Comparison of ENCODE assay signal across 20 cellular contexts in genomic region chr7:148436135-148436534, GRCh38.
"Had no signal": no experiment of that assay in that cellular context is flagged by ENCODE, and none has a peak within 500 bp of the region (broad histone marks: within the 10 kb centered on the region; RNA-seq: fewer than 3 reads in every experiment).

No MANE protein-coding gene starts in this region.

- H3K4me3 Mint-ChIP-seq: activated CD4-positive, alpha-beta T cell treated with anti-CD3 and anti-CD28 coated beads, Interleukin-2, amount 10 ng/mL, durations not matched to agents 7 days and 5 days; effector memory CD8-positive, alpha-beta T cell; mesothelial cell of epicardium; T-cell had no signal

- H3K36me3 Mint-ChIP-seq: mesothelial cell of epicardium, T-cell, type B pancreatic cell had no signal

- H2AFZ ChIP-seq: parathyroid adenoma had no signal

- H3K36me3 ChIP-seq: adrenal gland, gastrocnemius medialis, right lobe of liver, suprapubic skin, WERI-Rb-1 had no signal

- H3K9ac ChIP-seq: parathyroid adenoma had no signal

- H3K4me1 ChIP-seq: adrenal gland, gastrocnemius medialis, parathyroid adenoma had no signal

- DNase-seq: activated CD4-positive, alpha-beta T cell treated with anti-CD3 and anti-CD28 coated beads, Interleukin-2, amount 10 ng/mL, durations not matched to agents 7 days and 5 days; activated CD8-positive, alpha-beta memory T cell treated with anti-CD3 and anti-CD28 coated beads for 24 hours; activated naive CD4-positive, alpha-beta T cell treated with anti-CD3 and anti-CD28 coated beads, Interleukin-2, amount 50 U/mL, for 16 hours; activated T-cell treated with anti-CD3 and anti-CD28 coated beads for 4 hours; adrenal gland; central memory CD4-positive, alpha-beta T cell; cortex of kidney; effector memory CD8-positive, alpha-beta T cell; gastrocnemius medialis; kidney glomerular epithelial cell; right lobe of liver; stimulated activated naive CD4-positive, alpha-beta T cell; T-cell had no signal

- H3K27ac Mint-ChIP-seq: activated CD4-positive, alpha-beta T cell treated with anti-CD3 and anti-CD28 coated beads, Interleukin-2, amount 10 ng/mL, durations not matched to agents 7 days and 5 days; activated T-helper 2 cell treated with anti-CD3 and anti-CD28 coated beads, Interferon-gamma antibody, Interleukin-2, Interleukin-4, amounts not matched to agents 10 μg/mL and 5 μg/mL and 100 μg/mL, durations not matched to agents 14 hours and 24 hours and 36 hours; effector memory CD8-positive, alpha-beta T cell; T-cell had no signal

- H3K27me3 Mint-ChIP-seq: type B pancreatic cell had no signal

- H3K9me3 ChIP-seq: adrenal gland, gastrocnemius medialis, right lobe of liver, suprapubic skin had no signal

- H3K27me3 ChIP-seq: adrenal gland, gastrocnemius medialis, right lobe of liver, suprapubic skin had no signal

- H3K4me1 Mint-ChIP-seq: activated CD4-positive, alpha-beta T cell treated with anti-CD3 and anti-CD28 coated beads, Interleukin-2, amount 10 ng/mL, durations not matched to agents 7 days and 5 days; T-cell had no signal

- H3K9me3 Mint-ChIP-seq: activated CD4-positive, alpha-beta T cell treated with anti-CD3 and anti-CD28 coated beads, Interleukin-2, amount 10 ng/mL, durations not matched to agents 7 days and 5 days; activated T-helper 2 cell treated with anti-CD3 and anti-CD28 coated beads, Interferon-gamma antibody, Interleukin-2, Interleukin-4, amounts not matched to agents 10 μg/mL and 5 μg/mL and 100 μg/mL, durations not matched to agents 14 hours and 24 hours and 36 hours; effector memory CD8-positive, alpha-beta T cell; mesothelial cell of epicardium; T-cell; type B pancreatic cell had no signal

- H3K4me3 ChIP-seq: adrenal gland, gastrocnemius medialis, right lobe of liver, suprapubic skin had no signal

- H3K27ac ChIP-seq: adrenal gland, epithelial cell of prostate, gastrocnemius medialis, parathyroid adenoma, right lobe of liver, suprapubic skin, WERI-Rb-1 had no signal

- H3K79me2 ChIP-seq: parathyroid adenoma had no signal

- ATAC-seq: effector memory CD8-positive, alpha-beta T cell; gastrocnemius medialis; T-cell had no signal
